8 cellular contexts compared by ENCODE assay signal in the genomic region with DNA sequence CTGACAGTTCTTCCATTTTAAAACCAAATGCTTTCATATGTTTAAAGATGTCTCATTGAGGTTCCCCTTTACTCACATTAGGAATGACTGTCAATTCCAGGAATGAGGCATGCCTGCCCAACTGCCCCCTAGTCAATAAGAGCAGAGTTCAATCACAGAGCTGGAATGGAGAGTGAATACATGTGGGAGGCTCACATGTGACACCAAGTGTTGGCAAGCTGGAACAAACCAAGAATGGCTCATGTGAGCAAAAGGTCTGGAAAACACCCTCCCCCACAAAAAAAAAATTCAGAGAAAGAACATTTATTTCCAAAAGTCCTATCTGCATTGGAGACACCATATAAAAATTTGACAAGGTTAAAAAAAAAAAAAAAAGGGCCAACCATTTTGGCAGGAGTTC. TPM values are rescaled to one million over a fixed set of nuclear protein-coding genes. Genes with fewer than 3 reads are reported as not detected.
A peak's percentile ranks its signal among the peaks of the same experiment; 100 is the strongest.
DNase-seq lines count a peak whose midpoint lies in the region; ATAC-seq and TF ChIP-seq lines count a peak whose summit lies in the region.

No MANE protein-coding gene starts in this region.

- no peak overlapping the region for H2AFZ ChIP-seq in DND-41 (ENCODE audit: low read depth, low read length)

- H3K4me2 ChIP-seq in DND-41 (ENCODE audit: insufficient read depth, low read length) = no peak overlapping the region

- ATAC-seq in DND-41 (ENCODE audit: insufficient read depth, low read depth) (no peak), HG02588 (IDR thresholded peaks at IDR 0.05; ENCODE audit: unreplicated experiment) (no peak)
- ATAC-seq in stimulated activated memory B cell treated with anti-CD40 and anti-IgM and Interleukin-4, amounts not matched to agents 10 μg/mL and 1 μg/mL and 100 μg/mL, for 72 hours = no peak

- H3K4me3 ChIP-seq in DND-41 (ENCODE audit: low read depth in 1 of 2, low read length in 2 of 2) = no peak overlapping the region

- no peaks in the 10 kb centered on the region for H3K27me3 Mint-ChIP-seq in activated naive CD8-positive, alpha-beta T cell treated with anti-CD3 and anti-CD28 coated beads for 36 hours
- H3K27me3 Mint-ChIP-seq in stimulated activated memory B cell treated with anti-CD40 and anti-IgM and Interleukin-4, amounts not matched to agents 10 μg/mL and 1 μg/mL and 100 μg/mL, for 72 hours = no peaks in the 10 kb centered on the region

- peaks cover 42% of the 10 kb centered on the region for H3K4me1 Mint-ChIP-seq in activated naive CD8-positive, alpha-beta T cell treated with anti-CD3 and anti-CD28 coated beads for 36 hours
- peaks cover 52% of the 10 kb centered on the region for H3K4me1 Mint-ChIP-seq in stimulated activated memory B cell treated with anti-CD40 and anti-IgM and Interleukin-4, amounts not matched to agents 10 μg/mL and 1 μg/mL and 100 μg/mL, for 72 hours

- H3K27ac Mint-ChIP-seq in activated naive CD8-positive, alpha-beta T cell treated with anti-CD3 and anti-CD28 coated beads for 36 hours = peak overlapping the region; percentile 11
- peak overlapping the region; percentile 51 for H3K27ac Mint-ChIP-seq in stimulated activated memory B cell treated with anti-CD40 and anti-IgM and Interleukin-4, amounts not matched to agents 10 μg/mL and 1 μg/mL and 100 μg/mL, for 72 hours

- no peak overlapping the region for H3K27ac ChIP-seq in DND-41 (ENCODE audit: low read length)

- TF ChIP-seq CTCF in DND-41 (IDR thresholded peaks at IDR 0.05; ENCODE audit: borderline replicate concordance, extremely low read depth, low read length, poor library complexity, severe bottlenecking) = peak; percentile 6

- DNase-seq in DND-41 (no peak), HT1080 (ENCODE audit: low read depth) (peak; percentile 73), iPS-NIHi11 (ENCODE audit: low spot score) (peak; percentile 25), NCI-H1105 treated with DMSO at 0.1 percent for 48 hours (lab: John Stamatoyannopoulos, UW) (no peak), NCI-H1092 (lab: John Stamatoyannopoulos, UW) (no peak)
- DNase-seq in activated naive CD8-positive, alpha-beta T cell treated with anti-CD3 and anti-CD28 coated beads for 36 hours = peak; percentile 18

- peaks cover 97% of the 10 kb centered on the region for H3K79me2 ChIP-seq in DND-41 (ENCODE audit: insufficient read depth, low read length)

- H4K20me1 ChIP-seq in DND-41 (ENCODE audit: insufficient read depth, low read length) = peaks cover 15% of the 10 kb centered on the region; the same call in 1 of the 2 replicates

- H3K4me1 ChIP-seq in DND-41 (ENCODE audit: insufficient read depth, low read length) = peaks cover 29% of the 10 kb centered on the region

- no peak overlapping the region for H3K9ac ChIP-seq in DND-41 (ENCODE audit: low read depth, low read length)

- H3K4me3 Mint-ChIP-seq in activated naive CD8-positive, alpha-beta T cell treated with anti-CD3 and anti-CD28 coated beads for 36 hours = no peak overlapping the region
- H3K4me3 Mint-ChIP-seq in stimulated activated memory B cell treated with anti-CD40 and anti-IgM and Interleukin-4, amounts not matched to agents 10 μg/mL and 1 μg/mL and 100 μg/mL, for 72 hours = no peak overlapping the region

- no peaks in the 10 kb centered on the region for H3K27me3 ChIP-seq in DND-41 (ENCODE audit: insufficient read depth, low read length, poor library complexity)

- H3K9me3 ChIP-seq in DND-41 (ENCODE audit: insufficient read depth, low read length, severe bottlenecking) = no peaks in the 10 kb centered on the region

- H3K9me3 Mint-ChIP-seq in activated naive CD8-positive, alpha-beta T cell treated with anti-CD3 and anti-CD28 coated beads for 36 hours = no peaks in the 10 kb centered on the region
- no peaks in the 10 kb centered on the region for H3K9me3 Mint-ChIP-seq in stimulated activated memory B cell treated with anti-CD40 and anti-IgM and Interleukin-4, amounts not matched to agents 10 μg/mL and 1 μg/mL and 100 μg/mL, for 72 hours

- H3K36me3 ChIP-seq in DND-41 (ENCODE audit: insufficient read depth, low read length) = peaks cover 63% of the 10 kb centered on the region

- peaks cover 36% of the 10 kb centered on the region for H3K36me3 Mint-ChIP-seq in activated naive CD8-positive, alpha-beta T cell treated with anti-CD3 and anti-CD28 coated beads for 36 hours
- H3K36me3 Mint-ChIP-seq in stimulated activated memory B cell treated with anti-CD40 and anti-IgM and Interleukin-4, amounts not matched to agents 10 μg/mL and 1 μg/mL and 100 μg/mL, for 72 hours = peaks cover 25% of the 10 kb centered on the region

RNA-seq across cellular contexts. Expression of gene PBRM1, which starts 3.7 kb away (rescaled TPM):
- total RNA-seq in HT1080 (2014; rRNA removed; shearing (Covaris generic)) = 33.9 and 40.8 TPM in 2 replicates
- 17.3 and 23.0 TPM in 2 replicates for polyA plus RNA-seq in HT1080 (2015; cell fraction: cytosol; rRNA removed)
- polyA plus RNA-seq in HT1080 (2015; cell fraction: nucleus; rRNA removed) = 45.3 and 47.3 TPM in 2 replicates
- total RNA-seq in activated naive CD8-positive, alpha-beta T cell treated with anti-CD3 and anti-CD28 coated beads for 36 hours = 10 to 100 TPM; 61.5 to 62.1 TPM

RNA-seq across cellular contexts. Expression of gene GNL3, which starts 3.8 kb away (rescaled TPM):
- 138 and 161 TPM in 2 replicates for total RNA-seq in HT1080 (2014; rRNA removed; shearing (Covaris generic))
- 119 and 124 TPM in 2 replicates for polyA plus RNA-seq in HT1080 (2015; cell fraction: cytosol; rRNA removed)
- polyA plus RNA-seq in HT1080 (2015; cell fraction: nucleus; rRNA removed) = 233 and 237 TPM in 2 replicates
- 100 to 1,000 TPM; 245 to 246 TPM for total RNA-seq in activated naive CD8-positive, alpha-beta T cell treated with anti-CD3 and anti-CD28 coated beads for 36 hours

RNA-seq across cellular contexts. Expression of gene GLT8D1, which starts 23.6 kb away (rescaled TPM):
- total RNA-seq in HT1080 (2014; rRNA removed; shearing (Covaris generic)) = 55.2 and 62.3 TPM in 2 replicates
- polyA plus RNA-seq in HT1080 (2015; cell fraction: cytosol; rRNA removed) = 72.2 and 75.1 TPM in 2 replicates
- polyA plus RNA-seq in HT1080 (2015; cell fraction: nucleus; rRNA removed) = 115 and 129 TPM in 2 replicates
- 10 to 100 TPM; 29.5 to 30.3 TPM for total RNA-seq in activated naive CD8-positive, alpha-beta T cell treated with anti-CD3 and anti-CD28 coated beads for 36 hours

RNA-seq across cellular contexts. Expression of gene SPCS1, which starts 23.9 kb away (rescaled TPM):
- 142 and 208 TPM in 2 replicates for total RNA-seq in HT1080 (2014; rRNA removed; shearing (Covaris generic))
- 303 and 415 TPM in 2 replicates for polyA plus RNA-seq in HT1080 (2015; cell fraction: cytosol; rRNA removed)
- 147 and 166 TPM in 2 replicates for polyA plus RNA-seq in HT1080 (2015; cell fraction: nucleus; rRNA removed)
- 100 to 1,000 TPM; 129 to 137 TPM for total RNA-seq in activated naive CD8-positive, alpha-beta T cell treated with anti-CD3 and anti-CD28 coated beads for 36 hours

Comparison
In these comparisons a context has a peak if more than half of its experiments do, and no peak if none do; other contexts are left out.
1. DNase-seq: peak in HT1080 (single experiment), activated naive CD8-positive, alpha-beta T cell treated with anti-CD3 and anti-CD28 coated beads for 36 hours (single experiment) and iPS-NIHi11 (single experiment); none in DND-41 (single experiment), NCI-H1105 treated with DMSO at 0.1 percent for 48 hours (single experiment) and NCI-H1092 (single experiment).